9 cellular contexts compared by ENCODE assay signal in genomic region chr22:21099578-21099977, GRCh38. TPM values are rescaled to one million over a fixed set of nuclear protein-coding genes. Genes with fewer than 3 reads are reported as not detected.
"Had no signal": no experiment of that assay in that cellular context is flagged by ENCODE, and none has a peak within 500 bp of the region (broad histone marks: within the 10 kb centered on the region; RNA-seq: fewer than 3 reads in every experiment).

No MANE protein-coding gene starts in this region.

- H3K27ac Mint-ChIP-seq: H9, IgD-negative memory B cell had no signal

- DNase-seq: GM23248, H9, HCEC 1CT, KG1 had no signal

- H3K9me3 Mint-ChIP-seq: H9, IgD-negative memory B cell had no signal

- H3K4me3 Mint-ChIP-seq: H9, IgD-negative memory B cell had no signal

- ATAC-seq: HepG2 had no signal

- H3K36me3 Mint-ChIP-seq: IgD-negative memory B cell had no signal

- H3K9ac ChIP-seq: GM23248 had no signal

- H3K4me3 ChIP-seq: GM23248 had no signal

- H2AFZ ChIP-seq: GM23248 had no signal

- H3K27ac ChIP-seq: GM23248, HL-60 had no signal

RNA-seq across cellular contexts. Expression of gene LRRC74B, which starts 53.8 kb away (rescaled TPM):
- total RNA-seq: GM23248, H1, H9, HepG2, HT1080 had no signal
